Comparison of ENCODE assay signal across 8 cellular contexts in the genomic region with DNA sequence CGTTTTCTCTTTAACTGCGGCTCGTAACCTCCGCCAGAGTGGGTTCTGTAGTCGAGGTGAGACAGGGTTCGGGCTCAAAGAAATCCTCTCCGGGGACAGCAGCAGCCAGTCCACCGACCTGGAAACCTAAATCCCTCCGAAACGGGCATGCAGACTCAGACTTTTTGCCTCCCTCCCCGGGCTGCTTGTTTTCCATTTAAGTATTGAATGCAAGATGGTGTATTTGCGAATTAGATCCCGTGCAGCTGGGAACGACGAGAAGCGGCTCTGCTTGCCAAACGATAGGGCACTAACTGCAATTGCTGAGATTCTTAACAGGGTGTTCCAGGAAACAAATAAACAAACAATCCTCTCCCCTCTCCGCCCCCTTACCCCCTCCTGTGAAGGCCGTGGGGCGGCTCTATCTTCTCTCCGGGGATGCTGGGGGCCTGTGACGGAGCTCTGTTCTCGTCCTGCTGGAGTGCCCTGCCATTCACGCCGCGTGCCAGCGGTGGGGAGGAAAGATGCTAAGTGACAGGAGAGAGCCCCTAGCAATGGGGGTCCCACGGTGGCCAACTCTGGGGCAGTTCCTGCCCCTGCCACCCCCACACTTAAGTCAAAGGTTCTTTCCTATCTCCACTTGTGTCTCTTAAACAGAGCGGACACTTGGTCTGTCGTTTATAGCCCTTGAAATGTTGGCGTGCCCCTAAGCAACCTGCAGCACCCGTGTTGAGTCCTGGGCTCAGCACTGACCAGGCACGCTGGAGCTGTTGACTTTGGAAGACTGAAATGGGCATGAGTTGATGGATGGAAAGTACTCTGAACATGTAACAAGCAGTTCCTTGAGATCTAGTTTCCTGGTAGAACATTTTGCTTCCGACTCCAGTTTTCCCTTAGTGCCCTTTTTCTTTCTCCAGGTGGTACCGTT. TPM values are rescaled to one million over a fixed set of nuclear protein-coding genes. Genes with fewer than 3 reads are reported as not detected.
DNase-seq lines count a peak whose midpoint lies in the region; ATAC-seq and TF ChIP-seq lines count a peak whose summit lies in the region.

No MANE protein-coding gene starts in this region.

- peak overlapping the region; percentile 89 for H3K27ac Mint-ChIP-seq in dendritic cell treated with granulocyte-macrophage colony-stimulating factor and Interleukin-4, amounts not matched to agents 40 ng/mL and 50 ng/mL, for 4 days

- H3K4me3 ChIP-seq in OCI-LY1 (ENCODE audit: low read depth, low read length, poor library complexity, severe bottlenecking) (peak overlapping the region; percentile 55), mesodermal cell (ENCODE audit: extremely low read depth, insufficient read depth, low read length, poor library complexity, severe bottlenecking) (peak overlapping the region; percentile 46), urinary bladder (ENCODE audit: low read depth, low read length) (peak overlapping the region; percentile 42)

- H3K36me3 ChIP-seq in OCI-LY1 (ENCODE audit: insufficient read depth, low read length) (no peaks in the 10 kb centered on the region), mesodermal cell (ENCODE audit: control insufficient read depth, insufficient read depth, low read length) (no peaks in the 10 kb centered on the region), urinary bladder (ENCODE audit: insufficient read depth) (no peaks in the 10 kb centered on the region)

- peak overlapping the region; percentile 60 for H3K4me2 ChIP-seq in OCI-LY1 (ENCODE audit: low read length)

- no peak overlapping the region for H3K9ac ChIP-seq in OCI-LY1 (ENCODE audit: low read length)

- peaks cover 17% of the 10 kb centered on the region for H3K36me3 Mint-ChIP-seq in dendritic cell treated with granulocyte-macrophage colony-stimulating factor and Interleukin-4, amounts not matched to agents 40 ng/mL and 50 ng/mL, for 4 days (ENCODE audit: low read depth)

- peaks cover 15% of the 10 kb centered on the region; the same call in 1 of the 2 replicates for H3K27me3 ChIP-seq in OCI-LY1 (ENCODE audit: insufficient read depth, low read length)

- H2AFZ ChIP-seq in OCI-LY1 (ENCODE audit: low read length) = no peak overlapping the region

- H3K79me2 ChIP-seq in OCI-LY1 (ENCODE audit: insufficient read depth, low read length) = no peaks in the 10 kb centered on the region

- DNase-seq in NCI-H1417 (lab: John Stamatoyannopoulos, UW) = peak in 2 of 3 experiments; percentile 62 to 74
- DNase-seq in NCI-H1417 treated with DMSO at 0.1 percent for 48 hours (lab: John Stamatoyannopoulos, UW) = no peak
- no peak for DNase-seq in cerebellar nuclear complex (lab: John Stamatoyannopoulos, UW)

- intact Hi-C loops in dendritic cell treated with granulocyte-macrophage colony-stimulating factor and Interleukin-4, amounts not matched to agents 40 ng/mL and 50 ng/mL, for 4 days (cut with micrococcal nuclease) = loop anchor here (1.0 to 10.0 kb wide), 2 partner anchors 15 to 135 kb away; no protein-coding TSS in a partner anchor

- ATAC-seq in HG03108 (IDR thresholded peaks at IDR 0.05; ENCODE audit: unreplicated experiment) = no peak

- peaks cover 82% of the 10 kb centered on the region for H3K27me3 Mint-ChIP-seq in dendritic cell treated with granulocyte-macrophage colony-stimulating factor and Interleukin-4, amounts not matched to agents 40 ng/mL and 50 ng/mL, for 4 days

- peak overlapping the region; percentile 85 for H3K4me3 Mint-ChIP-seq in dendritic cell treated with granulocyte-macrophage colony-stimulating factor and Interleukin-4, amounts not matched to agents 40 ng/mL and 50 ng/mL, for 4 days

- H3K9me3 ChIP-seq in OCI-LY1 (ENCODE audit: low read length) (no peaks in the 10 kb centered on the region), mesodermal cell (ENCODE audit: control insufficient read depth, low read length) (no peaks in the 10 kb centered on the region)

- H3F3A ChIP-seq in OCI-LY1 (ENCODE audit: insufficient read depth, low read length) = no peaks in the 10 kb centered on the region

- H3K27ac ChIP-seq in OCI-LY1 (ENCODE audit: low read depth, low read length, poor library complexity, severe bottlenecking) (no peak overlapping the region), mesodermal cell (ENCODE audit: low read depth, low read length, severe bottlenecking) (peak overlapping the region; percentile 93), urinary bladder (ENCODE audit: low read depth) (no peak overlapping the region)

- H3K9me2 ChIP-seq in OCI-LY1 (ENCODE audit: low read depth, low read length) = no peaks in the 10 kb centered on the region

- H3K4me1 ChIP-seq in OCI-LY1 (ENCODE audit: insufficient read depth, low read length, severe bottlenecking) (peaks cover 22% of the 10 kb centered on the region), mesodermal cell (ENCODE audit: control insufficient read depth, insufficient read depth, low read length, poor library complexity, severe bottlenecking) (peaks cover 5% of the 10 kb centered on the region), urinary bladder (ENCODE audit: insufficient read depth) (no peaks in the 10 kb centered on the region)

- no peaks in the 10 kb centered on the region for H4K20me1 ChIP-seq in OCI-LY1 (ENCODE audit: insufficient read depth, low read length)

- no peak for TF ChIP-seq CTCF in OCI-LY1 (IDR thresholded peaks at IDR 0.05; ENCODE audit: low read length)

- 5 to 6% methylated on average over 20 to 21 of the region's 35 CpGs for WGBS in mesodermal cell (ENCODE audit: insufficient coverage in 2 of 2), 2 experiments
- WGBS in urinary bladder = 5% methylated on average over 35 of the region's 35 CpGs

- H3K9me3 Mint-ChIP-seq in dendritic cell treated with granulocyte-macrophage colony-stimulating factor and Interleukin-4, amounts not matched to agents 40 ng/mL and 50 ng/mL, for 4 days = no peaks in the 10 kb centered on the region

- H3K4me1 Mint-ChIP-seq in dendritic cell treated with granulocyte-macrophage colony-stimulating factor and Interleukin-4, amounts not matched to agents 40 ng/mL and 50 ng/mL, for 4 days (ENCODE audit: low read depth) = peaks cover 55% of the 10 kb centered on the region

RNA-seq across cellular contexts. Expression of a gene that starts 1.3 kb away (rescaled TPM):
- 68.0 TPM for polyA plus RNA-seq in mesodermal cell (2013, experiment 1 of 2)
- 54.7 TPM for polyA plus RNA-seq in mesodermal cell (2013, experiment 2 of 2)
- 12.8 TPM for total RNA-seq in urinary bladder
- 2.6 TPM for polyA plus RNA-seq in urinary bladder

Comparison
In these comparisons a context has a peak if more than half of its experiments do, and no peak if none do; other contexts are left out.
1. DNase-seq: peak in NCI-H1417 (2 of 3); none in NCI-H1417 treated with DMSO at 0.1 percent for 48 hours (single experiment) and cerebellar nuclear complex (0 of 2).
2. Peak in every context shown above with its lines, with median percentiles within 50 percentile points of each other: H3K4me3 ChIP-seq.